23 cellular contexts compared by ENCODE assay signal in genomic region chr5:59116231-59116900, GRCh38.
DNase-seq lines count a peak whose midpoint lies in the region; ATAC-seq and TF ChIP-seq lines count a peak whose summit lies in the region.
"Had no signal": no experiment of that assay in that cellular context is flagged by ENCODE, and none has a peak within 500 bp of the region (broad histone marks: within the 10 kb centered on the region; RNA-seq: fewer than 3 reads in every experiment).

No MANE protein-coding gene starts in this region.

- H3K4me3 ChIP-seq in endocrine pancreas (ENCODE audit: control insufficient read depth, insufficient read depth, low read length) (no peak overlapping the region), neuronal stem cell (ENCODE audit: low read length in 2 of 2) (no peak overlapping the region)
- H3K4me3 ChIP-seq: tibial artery had no signal

- peak overlapping the region; percentile 50 for H2AFZ ChIP-seq in neuronal stem cell (ENCODE audit: low read length)

- H3K4me1 ChIP-seq in endocrine pancreas (ENCODE audit: control insufficient read depth, insufficient read depth, low read length) = peaks cover 15% of the 10 kb centered on the region
- peaks cover 3 to 9% of the 10 kb centered on the region in 2 donors for H3K4me1 ChIP-seq in neuronal stem cell (ENCODE audit: control insufficient read depth in 2 of 2, insufficient read depth in 1 of 2, low read depth in 1 of 2, low read length in 2 of 2)

- H4K91ac ChIP-seq in neuronal stem cell (ENCODE audit: low read depth, low read length, poor library complexity) = no peak overlapping the region

- H3K9ac ChIP-seq in endocrine pancreas (ENCODE audit: control insufficient read depth, insufficient read depth, low read length) (peak overlapping the region; percentile 26), neuronal stem cell (ENCODE audit: low read depth, low read length, poor library complexity) (no peak overlapping the region)

- no peak overlapping the region for H3K18ac ChIP-seq in neuronal stem cell (ENCODE audit: low read length)

- H3K27ac Mint-ChIP-seq in HFFc6 = peak overlapping the region; percentile 19; the same call in 1 of the 2 replicates
- H3K27ac Mint-ChIP-seq in activated CD8-positive, alpha-beta T cell treated with anti-CD3 and anti-CD28 coated beads, Interleukin-2, amount 10 ng/mL, durations not matched to agents 7 days and 5 days = no peak overlapping the region
- H3K27ac Mint-ChIP-seq: dendritic cell treated with granulocyte-macrophage colony-stimulating factor and Interleukin-4, amounts not matched to agents 40 ng/mL and 50 ng/mL, for 4 days; progenitor cell of endocrine pancreas; stimulated activated naive CD8-positive, alpha-beta T cell treated with anti-CD3 and anti-CD28 coated beads, Interleukin-15, Interleukin-2, amounts not matched to agents 100 ng/mL and 50 ng/mL, for 24 hours; T-helper 1 cell treated with Interleukin-12 subunit alpha and Interleukin-12 subunit beta and Interleukin-4 antibody, amounts not matched to agents 30 μg/mL and 1 μg/mL, for 36 hours had no signal

- no peak overlapping the region for H2BK5ac ChIP-seq in neuronal stem cell (ENCODE audit: low read length)

- H4K8ac ChIP-seq in neuronal stem cell (ENCODE audit: low read depth, low read length) = no peak overlapping the region

- no peak overlapping the region for H3K4ac ChIP-seq in neuronal stem cell (ENCODE audit: low read length)

- no CpG with 5 or more reads among the region's 11 CpGs for whole genome bisulfite sequencing in neuronal stem cell (ENCODE audit: extremely low coverage in 2 of 2, insufficient read length in 2 of 2, insufficient replicate concordance in 1 of 2), 2 donors

- H3K36me3 Mint-ChIP-seq in HFFc6 (ENCODE audit: low read depth) = no peaks in the 10 kb centered on the region
- H3K36me3 Mint-ChIP-seq in activated CD8-positive, alpha-beta T cell treated with anti-CD3 and anti-CD28 coated beads, Interleukin-2, amount 10 ng/mL, durations not matched to agents 7 days and 5 days (ENCODE audit: low read depth) = peaks cover 12% of the 10 kb centered on the region

- no peak overlapping the region for H2BK12ac ChIP-seq in neuronal stem cell (ENCODE audit: low read length)

- no peak for ATAC-seq in activated CD8-positive, alpha-beta T cell treated with anti-CD3 and anti-CD28 coated beads, Interleukin-2, amount 10 ng/mL, durations not matched to agents 7 days and 5 days
- no peak for ATAC-seq in GM19455 (IDR thresholded peaks at IDR 0.05; ENCODE audit: unreplicated experiment)

- no peaks in the 10 kb centered on the region for H3K9me3 Mint-ChIP-seq in HFFc6
- H3K9me3 Mint-ChIP-seq in activated CD8-positive, alpha-beta T cell treated with anti-CD3 and anti-CD28 coated beads, Interleukin-2, amount 10 ng/mL, durations not matched to agents 7 days and 5 days (ENCODE audit: insufficient read depth) = peaks cover 8% of the 10 kb centered on the region
- H3K9me3 Mint-ChIP-seq: dendritic cell treated with granulocyte-macrophage colony-stimulating factor and Interleukin-4, amounts not matched to agents 40 ng/mL and 50 ng/mL, for 4 days had no signal

- no peak overlapping the region for H2AK5ac ChIP-seq in neuronal stem cell (ENCODE audit: low read depth, low read length)

- H2BK15ac ChIP-seq in neuronal stem cell (ENCODE audit: low read length) = no peak overlapping the region

- H3K14ac ChIP-seq in neuronal stem cell (ENCODE audit: low read length) = no peak overlapping the region

- H3K27ac ChIP-seq in neuronal stem cell (replicated peaks; ENCODE audit: low read length) = no peak overlapping the region
- H3K27ac ChIP-seq: brain microvascular endothelial cell, epithelial cell of prostate, tibial artery had no signal

- H3K4me2 ChIP-seq in neuronal stem cell (ENCODE audit: insufficient read depth, low read length, poor library complexity, severe bottlenecking) = no peak overlapping the region

- POLR2A ChIA-PET in activated CD8-positive, alpha-beta T cell treated with anti-CD3 and anti-CD28 coated beads, Interleukin-2, amount 10 ng/mL, durations not matched to agents 7 days and 5 days (lab: Charles Lee) = no interaction called here

- H3K79me1 ChIP-seq in neuronal stem cell (ENCODE audit: low read depth, low read length) = no peaks in the 10 kb centered on the region

- no peaks in the 10 kb centered on the region for H3K36me3 ChIP-seq in endocrine pancreas (ENCODE audit: control insufficient read depth, insufficient read depth, low read length)
- H3K36me3 ChIP-seq in neuronal stem cell (replicated peaks in 1 of 2; ENCODE audit: control insufficient read depth in 2 of 2, insufficient read depth in 2 of 2, low read length in 2 of 2) = no peaks in the 10 kb centered on the region
- H3K36me3 ChIP-seq: brain microvascular endothelial cell, tibial artery had no signal

- peaks cover 1% of the 10 kb centered on the region for H3K27me3 Mint-ChIP-seq in HFFc6 (ENCODE audit: insufficient read depth)
- no peaks in the 10 kb centered on the region for H3K27me3 Mint-ChIP-seq in activated CD8-positive, alpha-beta T cell treated with anti-CD3 and anti-CD28 coated beads, Interleukin-2, amount 10 ng/mL, durations not matched to agents 7 days and 5 days (ENCODE audit: low read depth)
- H3K27me3 Mint-ChIP-seq: dendritic cell treated with granulocyte-macrophage colony-stimulating factor and Interleukin-4, amounts not matched to agents 40 ng/mL and 50 ng/mL, for 4 days; progenitor cell of endocrine pancreas; stimulated activated naive CD8-positive, alpha-beta T cell treated with anti-CD3 and anti-CD28 coated beads, Interleukin-15, Interleukin-2, amounts not matched to agents 100 ng/mL and 50 ng/mL, for 24 hours had no signal

- TF ChIP-seq CTCF in HFFc6 (IDR thresholded peaks at IDR 0.05) = no peak

- H3K27me3 ChIP-seq in endocrine pancreas (ENCODE audit: control insufficient read depth, insufficient read depth, low read length) (no peaks in the 10 kb centered on the region), neuronal stem cell (ENCODE audit: control insufficient read depth in 3 of 3, insufficient read depth in 3 of 3, low read depth in 1 of 3, low read length in 3 of 3) (no peaks in the 10 kb centered on the region)
- H3K27me3 ChIP-seq: brain microvascular endothelial cell, tibial artery had no signal

- H3K23ac ChIP-seq in neuronal stem cell (ENCODE audit: low read depth, low read length, poor library complexity) = no peak overlapping the region

- H3K4me1 Mint-ChIP-seq in HFFc6 (ENCODE audit: low read depth) = peaks cover 23% of the 10 kb centered on the region
- H3K4me1 Mint-ChIP-seq in activated CD8-positive, alpha-beta T cell treated with anti-CD3 and anti-CD28 coated beads, Interleukin-2, amount 10 ng/mL, durations not matched to agents 7 days and 5 days (ENCODE audit: low read depth) = peaks cover 20% of the 10 kb centered on the region

- H2BK120ac ChIP-seq in neuronal stem cell (ENCODE audit: low read depth, low read length) = no peak overlapping the region

- CTCF ChIA-PET in activated CD8-positive, alpha-beta T cell treated with anti-CD3 and anti-CD28 coated beads, Interleukin-2, amount 10 ng/mL, durations not matched to agents 7 days and 5 days (lab: Charles Lee) = interaction anchor here (1.0 kb wide), 1 partner anchor 13 kb away, joined by 4 read pairs; no protein-coding TSS in a partner anchor

- H3K9me3 ChIP-seq in endocrine pancreas (ENCODE audit: control insufficient read depth, low read length) (no peaks in the 10 kb centered on the region), neuronal stem cell (replicated peaks in 1 of 2; ENCODE audit: control insufficient read depth in 2 of 2, insufficient read depth in 1 of 2, low read depth in 1 of 2, low read length in 2 of 2) (no peaks in the 10 kb centered on the region)
- H3K9me3 ChIP-seq: tibial artery had no signal

- DNase-seq in DMS114 treated with DMSO at 0.1 percent for 48 hours (lab: John Stamatoyannopoulos, UW; ENCODE audit: unreplicated experiment) = peak; percentile 92
- no peak for DNase-seq in HFFc6
- no peak for DNase-seq in neuronal stem cell (ENCODE audit: low spot score)
- DNase-seq in activated CD8-positive, alpha-beta T cell treated with anti-CD3 and anti-CD28 coated beads, Interleukin-2, amount 10 ng/mL, durations not matched to agents 7 days and 5 days = no peak
- no peak for DNase-seq in cerebellum (ENCODE audit: low spot score)
- DNase-seq: activated CD4-positive, alpha-beta T cell treated with anti-CD3 and anti-CD28 coated beads, Interleukin-2, amount 50 U/mL, for 1 hour; activated CD8-positive, alpha-beta memory T cell treated with anti-CD3 and anti-CD28 coated beads, Interleukin-2, amount 50 U/mL, for 48 hours; AML-193; brain microvascular endothelial cell; foreskin melanocyte; hippocampal formation; MM.1S; NCI-H1694; small intestine; stimulated activated CD4-positive, alpha-beta T cell treated with anti-CD3 and anti-CD28 coated beads, Interleukin-4, amount 100 ng/mL, for 1 hour; tibial artery had no signal

- H3K4me3 Mint-ChIP-seq in HFFc6 = peak overlapping the region; percentile 42; the same call in 1 of the 2 replicates
- H3K4me3 Mint-ChIP-seq in activated CD8-positive, alpha-beta T cell treated with anti-CD3 and anti-CD28 coated beads, Interleukin-2, amount 10 ng/mL, durations not matched to agents 7 days and 5 days = no peak overlapping the region
- H3K4me3 Mint-ChIP-seq: dendritic cell treated with granulocyte-macrophage colony-stimulating factor and Interleukin-4, amounts not matched to agents 40 ng/mL and 50 ng/mL, for 4 days; stimulated activated naive CD8-positive, alpha-beta T cell treated with anti-CD3 and anti-CD28 coated beads, Interleukin-15, Interleukin-2, amounts not matched to agents 100 ng/mL and 50 ng/mL, for 24 hours; T-helper 1 cell treated with Interleukin-12 subunit alpha and Interleukin-12 subunit beta and Interleukin-4 antibody, amounts not matched to agents 30 μg/mL and 1 μg/mL, for 36 hours had no signal
